10 cellular contexts compared by ENCODE assay signal in the genomic region with DNA sequence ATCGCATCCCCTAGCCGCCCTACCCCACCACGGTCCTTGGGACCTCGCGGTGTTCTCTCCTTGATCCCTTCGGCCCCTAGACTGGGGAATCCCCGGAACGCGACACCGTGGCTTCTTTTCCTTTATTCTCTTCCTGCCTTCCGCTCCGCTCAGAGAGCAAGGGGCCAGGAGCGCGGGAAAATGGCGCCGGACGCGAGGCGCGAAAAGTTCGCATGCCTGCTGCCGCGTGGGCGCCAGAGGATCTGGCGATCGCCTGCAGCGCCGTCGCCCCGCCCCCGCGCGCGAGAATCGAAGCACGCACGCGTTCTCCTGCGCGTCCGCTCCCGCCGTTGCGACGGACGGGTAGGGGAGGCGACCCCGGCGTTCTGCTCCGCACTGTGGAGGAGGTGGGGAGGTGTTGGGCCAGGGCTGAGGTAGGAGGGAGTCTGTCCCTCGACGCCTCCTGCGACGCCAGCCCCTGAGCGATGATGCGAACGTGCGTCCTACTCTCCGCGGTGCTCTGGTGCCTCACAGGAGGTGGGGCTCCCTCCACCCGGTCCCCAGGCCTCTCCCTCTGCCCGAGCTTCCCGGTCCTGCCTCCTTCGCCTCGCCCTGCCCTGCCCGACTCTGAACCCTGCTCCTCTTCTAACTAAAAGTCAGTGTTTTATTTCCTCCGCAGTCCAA. TPM values are rescaled to one million over a fixed set of nuclear protein-coding genes. Genes with fewer than 3 reads are reported as not detected.
DNase-seq lines count a peak whose midpoint lies in the region; ATAC-seq and TF ChIP-seq lines count a peak whose summit lies in the region.
"Had no signal": no experiment of that assay in that cellular context is flagged by ENCODE, and none has a peak within 500 bp of the region (broad histone marks: within the 10 kb centered on the region; RNA-seq: fewer than 3 reads in every experiment).

TSS of gene ZPBP2 (plus strand) at position 312 of the 663 bp plus-strand sequence. CDS start at position 465, 153 bp downstream.

- peaks cover 5% of the 10 kb centered on the region for H3K9me3 Mint-ChIP-seq in activated naive CD4-positive, alpha-beta T cell treated with anti-CD3 and anti-CD28 coated beads, Interleukin-2, amount 50 U/mL, for 24 hours

- peaks cover 42% of the 10 kb centered on the region for H3K4me1 Mint-ChIP-seq in activated naive CD4-positive, alpha-beta T cell treated with anti-CD3 and anti-CD28 coated beads, Interleukin-2, amount 50 U/mL, for 24 hours

- H3K79me2 ChIP-seq in mammary epithelial cell (ENCODE audit: insufficient read depth, low read length), result no peaks in the 10 kb centered on the region

- ATAC-seq in GM19324 (IDR thresholded peaks at IDR 0.05; ENCODE audit: low FRiP score, unreplicated experiment), result no peak

- no peak for DNase-seq in GM12864 (ENCODE audit: low read depth)
- peak in 3 of 5 donors; percentile 49 to 53 (median 53) for DNase-seq in T-helper 1 cell
- peak; percentile 36 to 57 for DNase-seq in stimulated activated CD4-positive, alpha-beta T cell treated with anti-CD3 and anti-CD28 coated beads, Interleukin-1b, Interleukin-23, amount 100 ng/mL, for 4 hours (ENCODE audit: low read depth in 2 of 2)
- no peak for DNase-seq in WERI-Rb-1
- DNase-seq in mammary epithelial cell, result no peak
- no peak for DNase-seq in central memory CD4-positive, alpha-beta T cell

- no peaks in the 10 kb centered on the region for H4K20me1 ChIP-seq in mammary epithelial cell (ENCODE audit: insufficient read depth, low read length)

- H3K4me1 ChIP-seq in mammary epithelial cell (ENCODE audit: insufficient read depth, low read length), result peaks cover 10% of the 10 kb centered on the region

- H3K9me3 ChIP-seq in WERI-Rb-1 (ENCODE audit: severe bottlenecking) (peaks cover 9% of the 10 kb centered on the region), mammary epithelial cell (replicated peaks; ENCODE audit: insufficient read depth, low read length) (no peaks in the 10 kb centered on the region)

- in situ Hi-C loops in mammary epithelial cell (cut with MboI; ENCODE audit: low sequenced_read_pairs in 2 of 2), result loop anchor here in 1 of 2 donors (10.0 kb wide), 1 partner anchor 243 kb away; the partner anchor contains the start of gene PPP1R1B

- peaks cover 2% of the 10 kb centered on the region for H3K36me3 Mint-ChIP-seq in activated naive CD4-positive, alpha-beta T cell treated with anti-CD3 and anti-CD28 coated beads, Interleukin-2, amount 50 U/mL, for 24 hours

- H3K27ac Mint-ChIP-seq in activated naive CD4-positive, alpha-beta T cell treated with anti-CD3 and anti-CD28 coated beads, Interleukin-2, amount 50 U/mL, for 24 hours, result peak within 1 kb of the TSS; percentile 96

- no peak within 1 kb of the TSS for H3K9ac ChIP-seq in mammary epithelial cell (ENCODE audit: insufficient read depth, low read length)

- H3K36me3 ChIP-seq in WERI-Rb-1 (no peaks in the 10 kb centered on the region), mammary epithelial cell (ENCODE audit: insufficient read depth, low read length) (no peaks in the 10 kb centered on the region)

- CTCF ChIA-PET in mammary epithelial cell (lab: Charles Lee; ENCODE audit: low non-redundant PET), result no interaction called here

- no peaks in the 10 kb centered on the region for H3K27me3 Mint-ChIP-seq in activated naive CD4-positive, alpha-beta T cell treated with anti-CD3 and anti-CD28 coated beads, Interleukin-2, amount 50 U/mL, for 24 hours

- peak within 1 kb of the TSS; percentile 72 for H3K4me3 Mint-ChIP-seq in activated naive CD4-positive, alpha-beta T cell treated with anti-CD3 and anti-CD28 coated beads, Interleukin-2, amount 50 U/mL, for 24 hours

- BruUV-seq in mammary epithelial cell (replicated peaks; lab: Mats Ljungman, UMichigan), result no TSS peak

- TF ChIP-seq CTCF in GM12864 (IDR thresholded peaks at IDR 0.05; ENCODE audit: low read depth, low read length, missing control alignments), result no peak
- no peak for TF ChIP-seq CTCF in WERI-Rb-1 (IDR thresholded peaks at IDR 0.05; ENCODE audit: low read depth, low read length)
- no peak for TF ChIP-seq CTCF in mammary epithelial cell (conservative IDR thresholded peaks at IDR 0.05 in 1 of 2, IDR thresholded peaks at IDR 0.05 in 1 of 2; ENCODE audit: extremely low read depth in 1 of 2, insufficient read depth in 1 of 2, low read depth in 1 of 2, low read length in 2 of 2)

- intact Hi-C loops in mammary epithelial cell (cut with micrococcal nuclease), result no loop called here

- H3K27ac ChIP-seq in WERI-Rb-1 (no peak within 1 kb of the TSS), mammary epithelial cell (ENCODE audit: insufficient read depth, low read depth, low read length) (no peak within 1 kb of the TSS)

- no peak within 1 kb of the TSS for H3K4me2 ChIP-seq in mammary epithelial cell (ENCODE audit: insufficient read depth, low read depth, low read length)

- dilution Hi-C loops in mammary epithelial cell (cut with HindIII; ENCODE audit: low sequenced_read_pairs), result no loop called here

- H3K27me3 ChIP-seq in WERI-Rb-1 (ENCODE audit: insufficient read depth, low read depth, severe bottlenecking) (peaks cover 20% of the 10 kb centered on the region), mammary epithelial cell (ENCODE audit: insufficient read depth, low read length) (peaks cover 33% of the 10 kb centered on the region)

- H3K4me3 ChIP-seq in GM12864 (ENCODE audit: low read depth, low read length), result peak within 1 kb of the TSS; percentile 30
- no peak within 1 kb of the TSS for H3K4me3 ChIP-seq in WERI-Rb-1 (ENCODE audit: low read depth, low read length)
- no peak within 1 kb of the TSS for H3K4me3 ChIP-seq in mammary epithelial cell (replicated peaks in 1 of 3; ENCODE audit: insufficient read depth in 1 of 3, low read depth in 2 of 3, low read length in 3 of 3)

- H2AFZ ChIP-seq in mammary epithelial cell (ENCODE audit: low read depth, low read length), result no peak within 1 kb of the TSS

- WGBS in mammary epithelial cell (ENCODE audit: low coverage, missing lambda C conversion rate), result 17% methylated on average over 18 of the region's 67 CpGs

RNA-seq across cellular contexts. Expression of gene ZPBP2, which starts in this region (rescaled TPM):
- total RNA-seq in mammary epithelial cell, result not detected
- not detected for polyA plus RNA-seq in mammary epithelial cell
- not detected for polyA minus RNA-seq in mammary epithelial cell
- total RNA-seq: liver; T-helper 2 cell treated with Interferon-gamma antibody and Interleukin-4, amounts not matched to agents 100 ng/mL and 5 ng/mL, for 36 hours had no signal
- polyA plus RNA-seq: liver had no signal

Comparison
In these comparisons a context has a peak if more than half of its experiments do, and no peak if none do; other contexts are left out.
1. DNase-seq: peak in T-helper 1 cell (3 of 5) and stimulated activated CD4-positive, alpha-beta T cell treated with anti-CD3 and anti-CD28 coated beads, Interleukin-1b, Interleukin-23, amount 100 ng/mL, for 4 hours (2 of 2); none in GM12864 (single experiment), WERI-Rb-1 (single experiment), mammary epithelial cell (single experiment) and central memory CD4-positive, alpha-beta T cell (single experiment).